ENCODE assay signal across 33 cellular contexts in genomic region chr3:100234364-100234763, GRCh38.
"Had no signal": no experiment of that assay in that cellular context is flagged by ENCODE, and none has a peak within 500 bp of the region (broad histone marks: within the 10 kb centered on the region; RNA-seq: fewer than 3 reads in every experiment).

No MANE protein-coding gene starts in this region.

- ATAC-seq: activated CD4-positive, CD25-positive, alpha-beta regulatory T cell treated with anti-CD3 and anti-CD28 coated beads, Interleukin-2, amount 50 U/mL, for 24 hours; activated CD8-positive, alpha-beta T cell treated with anti-CD3 and anti-CD28 coated beads for 36 hours; activated T-cell treated with anti-CD3 and anti-CD28 coated beads, Interleukin-2, amount 50 U/mL, for 4 hours; activated T-helper 17 cell treated with anti-CD3 and anti-CD28 coated beads, Interleukin-2, amount 50 U/mL, for 72 hours; effector memory CD8-positive, alpha-beta T cell; gastroesophageal sphincter; T-cell had no signal

- DNase-seq: activated B cell treated with CpG ODN at 0.5 μM for 24 hours; activated CD4-positive, alpha-beta T cell treated with anti-CD3 and anti-CD28 coated beads for 48 hours; activated CD4-positive, alpha-beta T cell treated with anti-CD3 and anti-CD28 coated beads, Interleukin-2, amount 50 U/mL, for 1 hour; activated CD4-positive, alpha-beta T cell treated with anti-CD3 and anti-CD28 coated beads, Interleukin-2, amount 50 U/mL, for 48 hours; activated CD8-positive, alpha-beta memory T cell treated with anti-CD3 and anti-CD28 coated beads for 24 hours; activated CD8-positive, alpha-beta T cell treated with anti-CD3 and anti-CD28 coated beads for 36 hours; activated effector memory CD4-positive, alpha-beta T cell treated with Interleukin-2 at 50 U/mL for 16 hours; activated gamma-delta T cell treated with Interleukin-2 at 50 U/mL for 16 hours; activated naive CD4-positive, alpha-beta T cell treated with anti-CD3 and anti-CD28 coated beads, Interleukin-2, amount 50 U/mL, for 16 hours; activated naive CD4-positive, alpha-beta T cell treated with Interleukin-2 at 50 U/mL for 16 hours; activated T-cell treated with anti-CD3 and anti-CD28 coated beads, Interleukin-2, amount 50 U/mL, for 4 hours; amniotic stem cell; anterior cingulate cortex; brain microvascular endothelial cell; cortex of kidney; dermis blood vessel endothelial cell; effector CD4-positive, alpha-beta T cell; effector memory CD8-positive, alpha-beta T cell; erythroblast; esophagus squamous epithelium; foreskin melanocyte; T-cell; T1000; WERI-Rb-1 had no signal

- H3K27me3 ChIP-seq: brain microvascular endothelial cell, esophagus squamous epithelium, gastroesophageal sphincter had no signal

- H3K4me3 ChIP-seq: esophagus squamous epithelium, gastroesophageal sphincter had no signal

- H3K36me3 ChIP-seq: brain microvascular endothelial cell, esophagus squamous epithelium, gastroesophageal sphincter, WERI-Rb-1 had no signal

- FAIRE-seq: astrocyte, bronchial epithelial cell, colon had no signal

- H3K27ac Mint-ChIP-seq: activated B cell treated with CpG ODN at 0.5 μM for 24 hours; activated CD8-positive, alpha-beta T cell treated with anti-CD3 and anti-CD28 coated beads for 36 hours; activated naive CD8-positive, alpha-beta T cell; activated T-helper 17 cell treated with anti-CD3 and anti-CD28 coated beads, Interleukin-2, amount 50 U/mL, for 72 hours; effector memory CD8-positive, alpha-beta T cell; T-cell; T-helper 1 cell treated with Interleukin-12 subunit alpha and Interleukin-12 subunit beta and Interleukin-4 antibody, amounts not matched to agents 30 μg/mL and 1 μg/mL, for 36 hours; T-helper 2 cell treated with Interferon-gamma antibody and Interleukin-4, amounts not matched to agents 5 μg/mL and 100 μg/mL, for 36 hours had no signal

- H3K36me3 Mint-ChIP-seq: activated naive CD8-positive, alpha-beta T cell had no signal

- H3K27me3 Mint-ChIP-seq: activated naive CD8-positive, alpha-beta T cell; activated T-helper 17 cell treated with anti-CD3 and anti-CD28 coated beads, Interleukin-2, amount 50 U/mL, for 72 hours had no signal

- H3K4me1 Mint-ChIP-seq: activated T-helper 17 cell treated with anti-CD3 and anti-CD28 coated beads, Interleukin-2, amount 50 U/mL, for 72 hours had no signal

- H3K4me3 Mint-ChIP-seq: activated B cell treated with CpG ODN at 0.5 μM for 24 hours; activated CD8-positive, alpha-beta T cell treated with anti-CD3 and anti-CD28 coated beads for 36 hours; activated naive CD8-positive, alpha-beta T cell; activated T-cell treated with anti-CD3 and anti-CD28 coated beads, Interleukin-2, amount 50 U/mL, for 4 hours; activated T-helper 17 cell treated with anti-CD3 and anti-CD28 coated beads, Interleukin-2, amount 50 U/mL, for 72 hours; effector memory CD8-positive, alpha-beta T cell; T-cell; T-helper 1 cell treated with Interleukin-12 subunit alpha and Interleukin-12 subunit beta and Interleukin-4 antibody, amounts not matched to agents 30 μg/mL and 1 μg/mL, for 36 hours; T-helper 2 cell treated with Interferon-gamma antibody and Interleukin-4, amounts not matched to agents 5 μg/mL and 100 μg/mL, for 36 hours had no signal

- H3K27ac ChIP-seq: brain microvascular endothelial cell, esophagus squamous epithelium, gastroesophageal sphincter, WERI-Rb-1 had no signal

- H3K9me3 Mint-ChIP-seq: activated T-helper 17 cell treated with anti-CD3 and anti-CD28 coated beads, Interleukin-2, amount 50 U/mL, for 72 hours had no signal
